ENCODE assay signal across 11 cellular contexts in the genomic region with DNA sequence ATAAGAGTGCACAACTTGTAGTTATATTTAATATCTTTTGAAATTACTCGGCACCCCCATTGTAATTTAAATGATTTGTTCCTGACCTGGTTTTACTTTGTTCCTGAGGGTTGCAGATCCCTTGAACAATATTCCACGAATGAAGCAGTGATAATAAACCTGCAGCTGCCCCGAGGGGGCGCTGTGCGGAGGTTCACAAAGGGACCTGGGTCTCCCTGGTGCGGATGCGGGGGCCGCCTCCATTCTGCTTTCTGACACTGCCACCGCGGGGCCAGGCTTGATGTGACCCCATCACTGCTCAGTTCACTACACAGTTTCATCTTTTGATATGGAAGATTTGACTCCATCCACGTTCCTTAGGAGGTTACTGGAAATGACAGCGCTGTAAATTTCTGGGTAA.
DNase-seq lines count a peak whose midpoint lies in the region; ATAC-seq and TF ChIP-seq lines count a peak whose summit lies in the region.
"Had no signal": no experiment of that assay in that cellular context is flagged by ENCODE, and none has a peak within 500 bp of the region (broad histone marks: within the 10 kb centered on the region; RNA-seq: fewer than 3 reads in every experiment).

No MANE protein-coding gene starts in this region.

- H3K9ac ChIP-seq in SK-N-SH (no peak overlapping the region), neural progenitor cell (no peak overlapping the region)

- TF ChIP-seq POLR2A in upper lobe of left lung (IDR thresholded peaks at IDR 0.05) = no peak

- H3K4me2 ChIP-seq in SK-N-SH (no peak overlapping the region), GM23338 (no peak overlapping the region), neural progenitor cell (no peak overlapping the region)

- H2AFZ ChIP-seq in SK-N-SH (ENCODE audit: low read depth) = no peak overlapping the region
- no peak overlapping the region for H2AFZ ChIP-seq in GM23338
- no peak overlapping the region for H2AFZ ChIP-seq in neural progenitor cell (replicated peaks)

- H3K27ac ChIP-seq in SK-N-SH (ENCODE audit: low read depth in 2 of 2, low read length in 1 of 2) (no peak overlapping the region), GM23338 (ENCODE audit: low read depth) (no peak overlapping the region), neural progenitor cell (no peak overlapping the region), upper lobe of left lung (no peak overlapping the region)

- H3K4me1 ChIP-seq in SK-N-SH (ENCODE audit: control insufficient read depth in 1 of 2, insufficient read depth in 2 of 2, low read depth in 1 of 2, low read length in 1 of 2) (peaks cover 0 to 7% of the 10 kb centered on the region in 2 experiments; a peak in 2 of 4 replicates), GM23338 (ENCODE audit: insufficient read depth) (no peaks in the 10 kb centered on the region), neural progenitor cell (peaks cover 10% of the 10 kb centered on the region), upper lobe of left lung (no peaks in the 10 kb centered on the region)

- CTCF ChIA-PET in SK-N-SH (lab: Yijun Ruan, JAX) = interaction anchor here (1.1 kb wide), 1 partner anchor 17 kb away, joined by 3 read pairs; no protein-coding TSS in a partner anchor

- peaks cover 10% of the 10 kb centered on the region; the same call in 1 of the 2 replicates for H3K27me3 ChIP-seq in SK-N-SH (ENCODE audit: insufficient read depth)
- H3K27me3 ChIP-seq in GM23338 (ENCODE audit: insufficient read depth) = no peaks in the 10 kb centered on the region
- H3K27me3 ChIP-seq in neural progenitor cell = peaks cover 13% of the 10 kb centered on the region
- no peaks in the 10 kb centered on the region for H3K27me3 ChIP-seq in upper lobe of left lung

- H3F3A ChIP-seq in SK-N-SH (replicated peaks; ENCODE audit: insufficient read depth) = no peaks in the 10 kb centered on the region
- no peaks in the 10 kb centered on the region for H3F3A ChIP-seq in GM23338 (replicated peaks; ENCODE audit: low read depth)
- peaks cover 4% of the 10 kb centered on the region for H3F3A ChIP-seq in neural progenitor cell (ENCODE audit: low read depth)

- H3K4me1 Mint-ChIP-seq in GM23338 = no peaks in the 10 kb centered on the region
- H3K4me1 Mint-ChIP-seq in neural progenitor cell = peaks cover 8% of the 10 kb centered on the region

- H3K4me3 Mint-ChIP-seq in GM23338 (no peak overlapping the region), neural progenitor cell (peak overlapping the region; percentile 13)
- H3K4me3 Mint-ChIP-seq: activated naive CD8-positive, alpha-beta T cell had no signal

- H3K27ac Mint-ChIP-seq in GM23338 (no peak overlapping the region), neural progenitor cell (no peak overlapping the region)
- H3K27ac Mint-ChIP-seq: activated naive CD8-positive, alpha-beta T cell had no signal

- no peak for TF ChIP-seq RAD21 in SK-N-SH (IDR thresholded peaks at IDR 0.05; ENCODE audit: low read length)

- TF ChIP-seq EP300 in SK-N-SH (IDR thresholded peaks at IDR 0.05; ENCODE audit: borderline replicate concordance in 1 of 2, low read depth in 1 of 2, low read length in 1 of 2) (no peak), upper lobe of left lung (IDR thresholded peaks at IDR 0.05) (no peak)

- H3K9me3 Mint-ChIP-seq in GM23338 = no peaks in the 10 kb centered on the region
- peaks cover 2% of the 10 kb centered on the region for H3K9me3 Mint-ChIP-seq in neural progenitor cell

- ATAC-seq in SK-N-SH treated with all-trans-retinoic acid at 6 μM for 48 hours (no peak), GM23338 (peak; percentile 92), upper lobe of left lung (ENCODE audit: low FRiP score in 2 of 2) (no peak), HG03095 (IDR thresholded peaks at IDR 0.05; ENCODE audit: unreplicated experiment) (no peak)

- H3K9me3 ChIP-seq in SK-N-SH (no peaks in the 10 kb centered on the region), neural progenitor cell (ENCODE audit: low read depth) (no peaks in the 10 kb centered on the region), upper lobe of left lung (no peaks in the 10 kb centered on the region)

- H3K79me2 ChIP-seq in SK-N-SH (ENCODE audit: insufficient read depth) (no peaks in the 10 kb centered on the region), GM23338 (replicated peaks; ENCODE audit: insufficient read depth) (no peaks in the 10 kb centered on the region), neural progenitor cell (ENCODE audit: low read depth) (no peaks in the 10 kb centered on the region)

- no peaks in the 10 kb centered on the region for H3K36me3 ChIP-seq in SK-N-SH (replicated peaks in 1 of 2; ENCODE audit: control insufficient read depth in 1 of 2, insufficient read depth in 2 of 2, low read length in 1 of 2)
- no peaks in the 10 kb centered on the region for H3K36me3 ChIP-seq in GM23338 (ENCODE audit: insufficient read depth)
- H3K36me3 ChIP-seq in neural progenitor cell = no peaks in the 10 kb centered on the region
- H3K36me3 ChIP-seq in upper lobe of left lung = no peaks in the 10 kb centered on the region

- H3K4me3 ChIP-seq in SK-N-SH (ENCODE audit: low read depth in 2 of 2, low read length in 1 of 2) (no peak overlapping the region), GM23338 (no peak overlapping the region), neural progenitor cell (no peak overlapping the region), upper lobe of left lung (no peak overlapping the region)

- no peaks in the 10 kb centered on the region for H3K27me3 Mint-ChIP-seq in GM23338 (ENCODE audit: insufficient read depth, low read depth, poor library complexity)
- no peaks in the 10 kb centered on the region for H3K27me3 Mint-ChIP-seq in neural progenitor cell (ENCODE audit: insufficient read depth, low read depth)

- no peak for DNase-seq in SK-N-SH
- DNase-seq in GM23338 (ENCODE audit: low spot score) = peak; percentile 92
- peak; percentile 9 for DNase-seq in dermis blood vessel endothelial cell
- DNase-seq in neural progenitor cell (ENCODE audit: low spot score) = peak; percentile 80
- DNase-seq in upper lobe of left lung = no peak
- no peak for DNase-seq in ACHN
- DNase-seq: GF-D8, Kasumi-1 had no signal

- POLR2A ChIA-PET in SK-N-SH (lab: Yijun Ruan, JAX) = no interaction called here

- in situ Hi-C loops in ACHN (cut with HindIII; ENCODE audit: low pct_ligation_motif_present, low pct_unique_long_range_greater_than_20kb, low sequenced_read_pairs) = no loop called here

- 72% methylated on average over 12 of the region's 12 CpGs for WGBS in SK-N-SH (ENCODE audit: low lambda C conversion rate)
- WGBS in upper lobe of left lung, 2 donors = 31 to 40% methylated on average over 12 of the region's 12 CpGs

- peak; percentile 26; the same call in 1 of the 2 replicates for TF ChIP-seq CTCF in SK-N-SH (IDR thresholded peaks at IDR 0.05)
- peak; percentile 86 to 91 for TF ChIP-seq CTCF in GM23338 (conservative IDR thresholded peaks at IDR 0.05; ENCODE audit: low read depth in 2 of 2)
- peak; percentile 89 for TF ChIP-seq CTCF in neural progenitor cell (IDR thresholded peaks at IDR 0.05)
- TF ChIP-seq CTCF in upper lobe of left lung (IDR thresholded peaks at IDR 0.05) = no peak

- H3K36me3 Mint-ChIP-seq in GM23338 (ENCODE audit: low read depth) (no peaks in the 10 kb centered on the region), neural progenitor cell (no peaks in the 10 kb centered on the region)
- H3K36me3 Mint-ChIP-seq: activated naive CD8-positive, alpha-beta T cell had no signal

- no peaks in the 10 kb centered on the region for H3K9me2 ChIP-seq in SK-N-SH
- H3K9me2 ChIP-seq in GM23338 (ENCODE audit: insufficient read depth) = no peaks in the 10 kb centered on the region

- no peaks in the 10 kb centered on the region for H4K20me1 ChIP-seq in SK-N-SH (ENCODE audit: insufficient read depth)
- H4K20me1 ChIP-seq in GM23338 (replicated peaks; ENCODE audit: insufficient read depth) = no peaks in the 10 kb centered on the region
- no peaks in the 10 kb centered on the region for H4K20me1 ChIP-seq in neural progenitor cell (ENCODE audit: low read depth)

TF ChIP-seq in SK-N-SH, 30 proteins besides CTCF, POLR2A, EP300 and RAD21 (continues in another document):
- TF ChIP-seq, protein P1, sequence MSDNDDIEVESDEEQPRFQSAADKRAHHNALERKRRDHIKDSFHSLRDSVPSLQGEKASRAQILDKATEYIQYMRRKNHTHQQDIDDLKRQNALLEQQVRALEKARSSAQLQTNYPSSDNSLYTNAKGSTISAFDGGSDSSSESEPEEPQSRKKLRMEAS (IDR thresholded peaks at IDR 0.05; ENCODE audit: low read depth) = no peak
- TF ChIP-seq RXRA (IDR thresholded peaks at IDR 0.05; ENCODE audit: borderline replicate concordance, low read depth) = no peak
- no peak for TF ChIP-seq MXI1 (IDR thresholded peaks at IDR 0.05; ENCODE audit: low read depth, low read length)
- TF ChIP-seq RCOR1 (IDR thresholded peaks at IDR 0.05; ENCODE audit: low read length) = no peak
- no peak for TF ChIP-seq JUND (IDR thresholded peaks at IDR 0.05)
- TF ChIP-seq FOXM1 (IDR thresholded peaks at IDR 0.05; ENCODE audit: low read depth) = no peak

TF ChIP-seq in SK-N-SH treated with all-trans-retinoic acid at 6 μM for 48 hours, 23 proteins besides CTCF, POLR2A, EP300 and RAD21 (continues in another document):
- TF ChIP-seq SNAI2 (CRISPR knock-in tag; IDR thresholded peaks at IDR 0.05) = no peak
- no peak for TF ChIP-seq RARB (CRISPR knock-in tag; IDR thresholded peaks at IDR 0.05)
- TF ChIP-seq ESRRG (CRISPR knock-in tag; IDR thresholded peaks at IDR 0.05) = no peak
- no peak for TF ChIP-seq OSR1 (CRISPR knock-in tag; IDR thresholded peaks at IDR 0.05)

Comparison
In these comparisons a context has a peak if more than half of its experiments do, and no peak if none do; other contexts are left out.
1. DNase-seq: peak in GM23338 (single experiment), dermis blood vessel endothelial cell (single experiment) and neural progenitor cell (single experiment); none in SK-N-SH (single experiment), upper lobe of left lung (0 of 2) and ACHN (single experiment).
2. CTCF ChIP-seq: peak in SK-N-SH (single experiment), GM23338 (2 of 2) and neural progenitor cell (single experiment); none in upper lobe of left lung (0 of 6).